20 cellular contexts compared by ENCODE assay signal in genomic region chr12:102874819-102875218, GRCh38. TPM values are rescaled to one million over a fixed set of nuclear protein-coding genes. Genes with fewer than 3 reads are reported as not detected.
A peak's percentile ranks its signal among the peaks of the same experiment; 100 is the strongest.
DNase-seq lines count a peak whose midpoint lies in the region; ATAC-seq and TF ChIP-seq lines count a peak whose summit lies in the region.
"Had no signal": no experiment of that assay in that cellular context is flagged by ENCODE, and none has a peak within 500 bp of the region (broad histone marks: within the 10 kb centered on the region; RNA-seq: fewer than 3 reads in every experiment).

No MANE protein-coding gene starts in this region.

- H3K4me1 ChIP-seq in upper lobe of right lung (no peaks in the 10 kb centered on the region), foreskin keratinocyte (no peaks in the 10 kb centered on the region), breast epithelium (no peaks in the 10 kb centered on the region)

- H3K27me3 ChIP-seq in upper lobe of right lung (no peaks in the 10 kb centered on the region), foreskin keratinocyte (no peaks in the 10 kb centered on the region), breast epithelium (no peaks in the 10 kb centered on the region)

- H3K36me3 ChIP-seq in upper lobe of right lung: no peaks in the 10 kb centered on the region
- H3K36me3 ChIP-seq in breast epithelium: no peaks in the 10 kb centered on the region

- intact Hi-C loops in Right ventricle myocardium superior (cut with DNase I) (no loop called here), left ventricle myocardium superior (cut with micrococcal nuclease) (no loop called here), posterior vena cava (cut with DNase I) (no loop called here), upper lobe of right lung (cut with DNase I) (no loop called here), breast epithelium (cut with DNase I; ENCODE audit: low total_unique reads) (no loop called here)

- DNase-seq in Right ventricle myocardium superior: peak; percentile 45
- DNase-seq in left ventricle myocardium superior: no peak
- DNase-seq in left lobe of liver (ENCODE audit: low spot score): no peak
- DNase-seq in posterior vena cava (ENCODE audit: low spot score): peak; percentile 86
- no peak for DNase-seq in upper lobe of right lung
- DNase-seq in foreskin keratinocyte: no peak
- no peak for DNase-seq in activated T-cell treated with anti-CD3 and anti-CD28 coated beads for 4 hours
- DNase-seq in breast epithelium (ENCODE audit: low spot score in 2 of 2): no peak
- DNase-seq: AML-193, H7, MV-4-11, NCI-H1694 treated with DMSO at 0.1 percent for 48 hours, NCI-H510A, NCI-H774, OCI-M1 had no signal

- H3K4me3 ChIP-seq in upper lobe of right lung: no peak overlapping the region
- no peak overlapping the region for H3K4me3 ChIP-seq in breast epithelium

- no peak for TF ChIP-seq CTCF in upper lobe of right lung (IDR thresholded peaks at IDR 0.05)
- no peak for TF ChIP-seq CTCF in foreskin keratinocyte (conservative IDR thresholded peaks at IDR 0.05)
- TF ChIP-seq CTCF in breast epithelium (IDR thresholded peaks at IDR 0.05): no peak

- TF ChIP-seq POLR2A in breast epithelium (IDR thresholded peaks at IDR 0.05): no peak

- ATAC-seq in Right ventricle myocardium superior (ENCODE audit: poor library complexity) (no peak), left ventricle myocardium superior (no peak), left lobe of liver (peak; percentile 4), upper lobe of right lung (peak; percentile 11), foreskin keratinocyte (no peak)

- H3K27ac ChIP-seq in upper lobe of right lung (no peak overlapping the region), foreskin keratinocyte (no peak overlapping the region), breast epithelium (no peak overlapping the region)
- H3K27ac ChIP-seq: 22Rv1, HL-60, KMS-11 had no signal

- H3K9me3 ChIP-seq in upper lobe of right lung (no peaks in the 10 kb centered on the region), breast epithelium (no peaks in the 10 kb centered on the region)

RNA-seq across cellular contexts. Expression of gene PAH, which starts 42.2 kb away (rescaled TPM):
- total RNA-seq in Right ventricle myocardium superior: 0.51 TPM
- total RNA-seq in left ventricle myocardium superior: not detected
- total RNA-seq in left lobe of liver: 1,162 TPM
- total RNA-seq in posterior vena cava: under 1 TPM in 1 of 2 donors, not detected in 1; 0.37 TPM
- total RNA-seq in upper lobe of right lung: not detected
- not detected in 2 replicates for total RNA-seq in foreskin keratinocyte
- not detected in 2 replicates for polyA plus RNA-seq in foreskin keratinocyte
- 1 to 10 TPM in 1 of 3 donors, not detected in 2; 2.8 TPM for total RNA-seq in breast epithelium
- total RNA-seq: HT1080, RPMI7951 had no signal

Comparison
In these comparisons a context has a peak if more than half of its experiments do, and no peak if none do; other contexts are left out.
1. DNase-seq: peak in Right ventricle myocardium superior (single experiment) and posterior vena cava (single experiment); none in left ventricle myocardium superior (single experiment), left lobe of liver (single experiment), upper lobe of right lung (single experiment), foreskin keratinocyte (0 of 2), activated T-cell treated with anti-CD3 and anti-CD28 coated beads for 4 hours (single experiment) and breast epithelium (0 of 2).
2. ATAC-seq: peak in left lobe of liver (single experiment) and upper lobe of right lung (single experiment); none in Right ventricle myocardium superior (single experiment), left ventricle myocardium superior (single experiment) and foreskin keratinocyte (single experiment).
3. RNA of gene PAH, which starts 42.2 kb away (total RNA-seq): 1,162 TPM in left lobe of liver (single experiment); 0.51 TPM in Right ventricle myocardium superior (single experiment), 0.37 TPM in posterior vena cava, not detected in left ventricle myocardium superior (single experiment), not detected in upper lobe of right lung (single experiment), not detected in foreskin keratinocyte and 2.8 TPM in breast epithelium; every median in the first group is over 100 times any median in the second.